Comparison of ENCODE assay signal across 20 cellular contexts in genomic region chr16:50763211-50763610, GRCh38. TPM values are rescaled to one million over a fixed set of nuclear protein-coding genes. Genes with fewer than 3 reads are reported as not detected.
A peak's percentile ranks its signal among the peaks of the same experiment; 100 is the strongest.
DNase-seq lines count a peak whose midpoint lies in the region; ATAC-seq and TF ChIP-seq lines count a peak whose summit lies in the region.
"Had no signal": no experiment of that assay in that cellular context is flagged by ENCODE, and none has a peak within 500 bp of the region (broad histone marks: within the 10 kb centered on the region; RNA-seq: fewer than 3 reads in every experiment).

No MANE protein-coding gene starts in this region.

- H3K27me3 ChIP-seq in Karpas-422 (ENCODE audit: low read length), result no peaks in the 10 kb centered on the region
- no peaks in the 10 kb centered on the region for H3K27me3 ChIP-seq in mammary epithelial cell (ENCODE audit: insufficient read depth, low read length)
- H3K27me3 ChIP-seq in naive thymus-derived CD4-positive, alpha-beta T cell (ENCODE audit: control insufficient read depth in 2 of 2, insufficient read depth in 2 of 2, low read length in 2 of 2), result no peaks in the 10 kb centered on the region
- H3K27me3 ChIP-seq in smooth muscle cell (ENCODE audit: low read depth), result no peaks in the 10 kb centered on the region
- H3K27me3 ChIP-seq: ovary, upper lobe of right lung had no signal

- peaks cover 95% of the 10 kb centered on the region for H3K4me1 Mint-ChIP-seq in activated T-cell treated with anti-CD3 and anti-CD28 coated beads, Interleukin-2, amount 50 U/mL, for 72 hours (ENCODE audit: low read depth)
- H3K4me1 Mint-ChIP-seq in activated T-cell treated with anti-CD3 and anti-CD28 coated beads, Interleukin-2, amount 50 U/mL, for 4 hours (ENCODE audit: low read depth), result peaks cover 90% of the 10 kb centered on the region
- H3K4me1 Mint-ChIP-seq in naive thymus-derived CD4-positive, alpha-beta T cell, result peaks cover 68 to 99% (median 92%) of the 10 kb centered on the region in 7 donors

- H3K27me3 Mint-ChIP-seq in activated T-cell treated with anti-CD3 and anti-CD28 coated beads, Interleukin-2, amount 50 U/mL, for 72 hours (ENCODE audit: low read depth), result no peaks in the 10 kb centered on the region
- H3K27me3 Mint-ChIP-seq in activated T-cell treated with anti-CD3 and anti-CD28 coated beads, Interleukin-2, amount 50 U/mL, for 4 hours (ENCODE audit: low read depth), result no peaks in the 10 kb centered on the region
- H3K27me3 Mint-ChIP-seq in naive thymus-derived CD4-positive, alpha-beta T cell, result no peaks in the 10 kb centered on the region
- H3K27me3 Mint-ChIP-seq: IgD-negative memory B cell had no signal

- intact Hi-C loops in mammary epithelial cell (cut with micrococcal nuclease), result loop anchor here (2.0 kb wide), 1 partner anchor 16 kb away; no protein-coding TSS in a partner anchor
- intact Hi-C loops in naive thymus-derived CD4-positive, alpha-beta T cell (cut with micrococcal nuclease), result loop anchor here in 1 of 2 donors (1.0 to 2.0 kb wide), 2 partner anchors 8 to 14 kb away; no protein-coding TSS in a partner anchor

- H3K36me3 Mint-ChIP-seq in activated T-cell treated with anti-CD3 and anti-CD28 coated beads, Interleukin-2, amount 50 U/mL, for 72 hours (ENCODE audit: insufficient read depth in 2 of 2), result peaks cover 24 to 61% of the 10 kb centered on the region in 2 donors
- peaks cover 55% of the 10 kb centered on the region for H3K36me3 Mint-ChIP-seq in activated T-cell treated with anti-CD3 and anti-CD28 coated beads, Interleukin-2, amount 50 U/mL, for 4 hours (ENCODE audit: insufficient read depth)
- peaks cover 26 to 76% (median 61%) of the 10 kb centered on the region in 5 donors for H3K36me3 Mint-ChIP-seq in naive thymus-derived CD4-positive, alpha-beta T cell

- no peak for ATAC-seq in activated T-cell treated with anti-CD3 and anti-CD28 coated beads, Interleukin-2, amount 50 U/mL, for 72 hours (replicated peaks in 1 of 2)
- ATAC-seq in activated T-cell treated with anti-CD3 and anti-CD28 coated beads, Interleukin-2, amount 50 U/mL, for 4 hours, result no peak
- ATAC-seq in naive thymus-derived CD4-positive, alpha-beta T cell, result no peak
- ATAC-seq: Right ventricle myocardium inferior, sciatic nerve, upper lobe of right lung had no signal

- H3K4me1 ChIP-seq in Karpas-422 (ENCODE audit: low read length) (peaks cover 9% of the 10 kb centered on the region), mammary epithelial cell (ENCODE audit: insufficient read depth, low read length) (peaks cover 3% of the 10 kb centered on the region), smooth muscle cell (ENCODE audit: low read depth) (no peaks in the 10 kb centered on the region)
- peaks cover 57 to 72% of the 10 kb centered on the region in 2 donors for H3K4me1 ChIP-seq in naive thymus-derived CD4-positive, alpha-beta T cell (ENCODE audit: control insufficient read depth in 2 of 2, insufficient read depth in 2 of 2, low read length in 2 of 2)

- H3K9me3 ChIP-seq in Karpas-422 (ENCODE audit: low read length) (no peaks in the 10 kb centered on the region), mammary epithelial cell (replicated peaks; ENCODE audit: insufficient read depth, low read length) (no peaks in the 10 kb centered on the region), smooth muscle cell (replicated peaks; ENCODE audit: low read depth) (no peaks in the 10 kb centered on the region)
- no peaks in the 10 kb centered on the region for H3K9me3 ChIP-seq in naive thymus-derived CD4-positive, alpha-beta T cell (ENCODE audit: control insufficient read depth in 2 of 3, low read length in 3 of 3)
- H3K9me3 ChIP-seq: upper lobe of right lung had no signal

- TF ChIP-seq CTCF in mammary epithelial cell (conservative IDR thresholded peaks at IDR 0.05 in 1 of 2, IDR thresholded peaks at IDR 0.05 in 1 of 2; ENCODE audit: extremely low read depth in 1 of 2, insufficient read depth in 1 of 2, low read depth in 1 of 2, low read length in 2 of 2), result no peak
- TF ChIP-seq CTCF in smooth muscle cell (IDR thresholded peaks at IDR 0.05; ENCODE audit: borderline replicate concordance, insufficient read depth, poor library complexity, severe bottlenecking), result no peak

- peaks cover 7 to 9% of the 10 kb centered on the region in 2 donors for H3K9me3 Mint-ChIP-seq in activated T-cell treated with anti-CD3 and anti-CD28 coated beads, Interleukin-2, amount 50 U/mL, for 72 hours
- H3K9me3 Mint-ChIP-seq in activated T-cell treated with anti-CD3 and anti-CD28 coated beads, Interleukin-2, amount 50 U/mL, for 4 hours, result peaks cover 12% of the 10 kb centered on the region
- H3K9me3 Mint-ChIP-seq in naive thymus-derived CD4-positive, alpha-beta T cell, result peaks cover 0 to 16% (median 7%) of the 10 kb centered on the region in 11 donors

- H3K9ac ChIP-seq in Karpas-422 (ENCODE audit: low read length) (no peak overlapping the region), mammary epithelial cell (ENCODE audit: insufficient read depth, low read length) (no peak overlapping the region), smooth muscle cell (ENCODE audit: low read depth) (no peak overlapping the region)

- dilution Hi-C loops in mammary epithelial cell (cut with HindIII; ENCODE audit: low sequenced_read_pairs), result no loop called here

- no peaks in the 10 kb centered on the region for H4K20me1 ChIP-seq in Karpas-422 (ENCODE audit: insufficient read depth, low read depth, low read length)
- H4K20me1 ChIP-seq in mammary epithelial cell (ENCODE audit: insufficient read depth, low read length), result no peaks in the 10 kb centered on the region
- peaks cover 16% of the 10 kb centered on the region for H4K20me1 ChIP-seq in smooth muscle cell (ENCODE audit: low read depth)

- CTCF ChIA-PET in mammary epithelial cell (lab: Charles Lee; ENCODE audit: low non-redundant PET), result no interaction called here
- CTCF ChIA-PET in naive thymus-derived CD4-positive, alpha-beta T cell (lab: Charles Lee), result no interaction called here

- no peak overlapping the region for H3K27ac ChIP-seq in Karpas-422 (ENCODE audit: low read length)
- peak overlapping the region; percentile 45 for H3K27ac ChIP-seq in mammary epithelial cell (ENCODE audit: insufficient read depth, low read depth, low read length)
- H3K27ac ChIP-seq in naive thymus-derived CD4-positive, alpha-beta T cell (ENCODE audit: low read depth, low read length), result no peak overlapping the region
- H3K27ac ChIP-seq in smooth muscle cell (ENCODE audit: low read depth), result no peak overlapping the region
- H3K27ac ChIP-seq: ovary, upper lobe of right lung had no signal

- POLR2A ChIA-PET in naive thymus-derived CD4-positive, alpha-beta T cell (lab: Charles Lee), result interaction anchor here (0.6 to 1.1 kb wide), 2 partner anchors 24 to 960 kb away, joined by 3 read pairs; no protein-coding TSS in a partner anchor

- DNase-seq in activated T-cell treated with anti-CD3 and anti-CD28 coated beads, Interleukin-2, amount 50 U/mL, for 72 hours, result no peak
- no peak for DNase-seq in activated T-cell treated with anti-CD3 and anti-CD28 coated beads, Interleukin-2, amount 50 U/mL, for 4 hours
- peak; percentile 32 for DNase-seq in Karpas-422
- DNase-seq in mammary epithelial cell, result peak; percentile 83
- DNase-seq in naive thymus-derived CD4-positive, alpha-beta T cell, result no peak
- DNase-seq in smooth muscle cell (lab: John Stamatoyannopoulos, UW; ENCODE audit: unreplicated experiment), result no peak
- DNase-seq in DMS 273 (lab: John Stamatoyannopoulos, UW; ENCODE audit: unreplicated experiment), result no peak
- DNase-seq in A172 (ENCODE audit: low spot score), result no peak
- DNase-seq: activated CD4-positive, CD25-positive, alpha-beta regulatory T cell; activated CD8-positive, alpha-beta memory T cell treated with anti-CD3 and anti-CD28 coated beads, Interleukin-2, amount 50 U/mL, for 4 hours; caudate nucleus; NCI-H2029; NCI-H446 treated with DMSO at 0.1 percent for 48 hours; ovary; stimulated activated CD4-positive, alpha-beta T cell treated with anti-CD3 and anti-CD28 coated beads, Interleukin-1b, Interleukin-23, amount 100 ng/mL, for 48 hours; upper lobe of right lung had no signal

- H3K4me3 ChIP-seq in Karpas-422 (ENCODE audit: low read length) (no peak overlapping the region), mammary epithelial cell (replicated peaks in 1 of 3; ENCODE audit: insufficient read depth in 1 of 3, low read depth in 2 of 3, low read length in 3 of 3) (no peak overlapping the region), smooth muscle cell (no peak overlapping the region)
- no peak overlapping the region for H3K4me3 ChIP-seq in naive thymus-derived CD4-positive, alpha-beta T cell (ENCODE audit: low read length)
- H3K4me3 ChIP-seq: lung, ovary, upper lobe of right lung had no signal

- H3K36me3 ChIP-seq in Karpas-422 (ENCODE audit: insufficient read depth, low read length) (peaks cover 41% of the 10 kb centered on the region), mammary epithelial cell (ENCODE audit: insufficient read depth, low read length) (no peaks in the 10 kb centered on the region), smooth muscle cell (ENCODE audit: low read depth) (peaks cover 13% of the 10 kb centered on the region)
- peaks cover 8 to 30% (median 17%) of the 10 kb centered on the region in 3 experiments for H3K36me3 ChIP-seq in naive thymus-derived CD4-positive, alpha-beta T cell (ENCODE audit: control insufficient read depth in 2 of 3, insufficient read depth in 3 of 3, low read length in 3 of 3)
- H3K36me3 ChIP-seq: ovary had no signal

- 61% methylated on average over 2 of the region's 2 CpGs for WGBS in mammary epithelial cell (ENCODE audit: low coverage, missing lambda C conversion rate)
- 90% methylated on average over 2 of the region's 2 CpGs for WGBS in smooth muscle cell (ENCODE audit: low lambda C conversion rate)

- no peaks in the 10 kb centered on the region for H3F3A ChIP-seq in smooth muscle cell (ENCODE audit: low read depth)

- H3K9me2 ChIP-seq in Karpas-422 (replicated peaks; ENCODE audit: insufficient read depth, low read length), result no peaks in the 10 kb centered on the region

- H2AFZ ChIP-seq in Karpas-422 (ENCODE audit: low read length), result no peak overlapping the region
- H2AFZ ChIP-seq in mammary epithelial cell (ENCODE audit: low read depth, low read length), result no peak overlapping the region
- H2AFZ ChIP-seq in smooth muscle cell (ENCODE audit: low read depth), result no peak overlapping the region

- H3K79me2 ChIP-seq in Karpas-422 (ENCODE audit: low read length) (peaks cover 50% of the 10 kb centered on the region), mammary epithelial cell (ENCODE audit: insufficient read depth, low read length) (peaks cover 3% of the 10 kb centered on the region), smooth muscle cell (ENCODE audit: low read depth) (no peaks in the 10 kb centered on the region)

- H3K4me2 ChIP-seq in Karpas-422 (ENCODE audit: low read depth, low read length, poor library complexity, severe bottlenecking), result no peak overlapping the region
- H3K4me2 ChIP-seq in mammary epithelial cell (ENCODE audit: insufficient read depth, low read depth, low read length), result peak overlapping the region; percentile 12
- no peak overlapping the region for H3K4me2 ChIP-seq in smooth muscle cell

- in situ Hi-C loops in mammary epithelial cell (cut with MboI; ENCODE audit: low sequenced_read_pairs in 2 of 2), result no loop called here

- BruUV-seq in mammary epithelial cell (replicated peaks; lab: Mats Ljungman, UMichigan), result no TSS peak

- H3K4me3 Mint-ChIP-seq in activated T-cell treated with anti-CD3 and anti-CD28 coated beads, Interleukin-2, amount 50 U/mL, for 72 hours, result peak overlapping the region; percentile 2 to 84
- no peak overlapping the region for H3K4me3 Mint-ChIP-seq in activated T-cell treated with anti-CD3 and anti-CD28 coated beads, Interleukin-2, amount 50 U/mL, for 4 hours
- peak overlapping the region in 9 of 10 donors; percentile 9 to 75 (median 61) for H3K4me3 Mint-ChIP-seq in naive thymus-derived CD4-positive, alpha-beta T cell

- H3K27ac Mint-ChIP-seq in activated T-cell treated with anti-CD3 and anti-CD28 coated beads, Interleukin-2, amount 50 U/mL, for 72 hours, result peak overlapping the region; percentile 10
- peak overlapping the region in 4 of 9 donors; percentile 38 to 84 (median 48) for H3K27ac Mint-ChIP-seq in naive thymus-derived CD4-positive, alpha-beta T cell

RNA-seq across cellular contexts. Expression of gene CYLD, which starts 21.3 kb away (rescaled TPM):
- total RNA-seq in activated T-cell treated with anti-CD3 and anti-CD28 coated beads, Interleukin-2, amount 50 U/mL, for 72 hours, result 100 to 1,000 TPM; 194 to 222 TPM
- total RNA-seq in activated T-cell treated with anti-CD3 and anti-CD28 coated beads, Interleukin-2, amount 50 U/mL, for 4 hours, result 100 to 1,000 TPM in 1 of 3 donors, 10 to 100 TPM in 2; 84.5 to 133 (median 88.4) TPM
- 37.5 and 44.4 TPM in 2 replicates for total RNA-seq in Karpas-422 (2014; rRNA removed; shearing (Covaris generic); ENCODE audit: low replicate concordance)
- total RNA-seq in mammary epithelial cell (10 to 100 TPM; 39.3 to 52.3 TPM), smooth muscle cell (13.8 and 33.3 TPM in 2 replicates)
- polyA plus RNA-seq in mammary epithelial cell (8.2 TPM), smooth muscle cell (10.2 and 11.3 TPM in 2 replicates)
- polyA minus RNA-seq in mammary epithelial cell, result 31.0 TPM
- 100 to 1,000 TPM; 259 to 393 (median 336) TPM for total RNA-seq in naive thymus-derived CD4-positive, alpha-beta T cell
- polyA plus RNA-seq in naive thymus-derived CD4-positive, alpha-beta T cell, result 100 to 1,000 TPM; 170 to 224 TPM
- total RNA-seq in A172 (2014; rRNA removed; shearing (Covaris generic)), result 76.8 and 83.4 TPM in 2 replicates

Comparison
In these comparisons a context has a peak if more than half of its experiments do, and no peak if none do; other contexts are left out.
1. DNase-seq: peak in Karpas-422 (single experiment) and mammary epithelial cell (single experiment); none in activated T-cell treated with anti-CD3 and anti-CD28 coated beads, Interleukin-2, amount 50 U/mL, for 72 hours (0 of 2), activated T-cell treated with anti-CD3 and anti-CD28 coated beads, Interleukin-2, amount 50 U/mL, for 4 hours (single experiment), naive thymus-derived CD4-positive, alpha-beta T cell (0 of 9), smooth muscle cell (single experiment), DMS 273 (single experiment) and A172 (single experiment).